In the genomic region with DNA sequence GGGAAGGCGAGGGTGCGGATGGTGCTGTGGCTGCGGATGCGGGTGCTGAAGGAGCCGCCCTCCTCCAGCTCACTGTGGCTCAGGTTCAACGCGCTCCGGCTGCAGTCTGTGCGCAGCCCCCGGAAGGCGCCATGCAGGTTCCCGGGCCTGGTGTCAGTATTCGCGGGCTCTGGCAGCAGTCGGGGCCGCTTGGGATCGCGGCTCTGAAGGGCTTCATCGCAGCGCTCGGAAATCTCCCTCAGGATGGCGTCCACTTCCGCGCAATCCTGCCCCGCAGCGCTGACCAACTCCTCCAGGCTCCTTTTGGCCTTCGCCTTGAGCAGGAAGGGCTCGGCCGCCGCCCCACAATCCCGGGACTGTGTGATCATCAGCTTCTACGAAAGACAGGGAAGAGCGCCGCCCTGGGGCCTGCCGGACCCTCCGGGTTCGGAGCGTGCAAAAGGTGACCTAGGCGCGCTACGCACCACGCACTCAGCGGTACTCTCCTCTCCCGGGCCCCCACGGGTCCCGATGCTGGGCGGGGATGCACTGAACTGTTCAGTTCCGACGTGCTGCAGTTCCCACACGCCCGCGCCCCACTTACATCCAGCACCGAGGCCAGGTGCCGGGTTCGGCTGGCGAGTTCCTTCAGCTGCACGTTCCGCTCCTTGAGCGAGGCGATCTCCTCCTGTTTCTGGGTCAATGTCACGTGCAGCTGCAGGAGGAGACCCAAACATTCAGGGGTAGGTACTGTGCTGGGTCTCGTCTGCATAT, we compare ENCODE assay signal across 9 cellular contexts. TPM values are rescaled to one million over a fixed set of nuclear protein-coding genes. Genes with fewer than 3 reads are reported as not detected.
DNase-seq lines count a peak whose midpoint lies in the region; ATAC-seq and TF ChIP-seq lines count a peak whose summit lies in the region.
"Had no signal": no experiment of that assay in that cellular context is flagged by ENCODE, and none has a peak within 500 bp of the region (broad histone marks: within the 10 kb centered on the region; RNA-seq: fewer than 3 reads in every experiment).

No MANE protein-coding gene starts in this region.

- H3K27ac ChIP-seq in GM23338 (ENCODE audit: low read depth) (no peak overlapping the region), iPS DF 6.9 (ENCODE audit: low read length) (no peak overlapping the region), sigmoid colon (no peak overlapping the region)
- H3K27ac ChIP-seq: SJSA1 had no signal

- H3K4me1 ChIP-seq in GM23338 (ENCODE audit: insufficient read depth) = peaks cover 21% of the 10 kb centered on the region
- peaks cover 3% of the 10 kb centered on the region; the same call in 1 of the 2 replicates for H3K4me1 ChIP-seq in iPS DF 6.9 (ENCODE audit: control insufficient read depth, insufficient read depth, low read length)
- peaks cover 0 to 14% (median 11%) of the 10 kb centered on the region in 4 donors for H3K4me1 ChIP-seq in sigmoid colon
- H3K4me1 ChIP-seq: SJSA1 had no signal

- no CpG with 5 or more reads among the region's 62 CpGs for WGBS in iPS DF 6.9 (ENCODE audit: insufficient coverage, insufficient read length)
- 3 to 4% methylated on average over 62 of the region's 62 CpGs for WGBS in sigmoid colon, 2 donors

- H3K4me1 Mint-ChIP-seq in GM23338 = peaks cover 42% of the 10 kb centered on the region
- H3K4me1 Mint-ChIP-seq in activated T-cell treated with anti-CD3 and anti-CD28 coated beads, Interleukin-2, amount 50 U/mL, for 72 hours (ENCODE audit: low read depth) = peaks cover 36% of the 10 kb centered on the region

- H3K9me3 ChIP-seq in iPS DF 6.9 (ENCODE audit: control insufficient read depth, insufficient read depth, low read length) (no peaks in the 10 kb centered on the region), sigmoid colon (no peaks in the 10 kb centered on the region)
- H3K9me3 ChIP-seq: SJSA1 had no signal

- H3K79me2 ChIP-seq in GM23338 (replicated peaks; ENCODE audit: insufficient read depth) = no peaks in the 10 kb centered on the region

- intact Hi-C loops in sigmoid colon (cut with DNase I) = no loop called here

- TF ChIP-seq EP300 in sigmoid colon (IDR thresholded peaks at IDR 0.05) = no peak

- peaks cover 22% of the 10 kb centered on the region for H4K20me1 ChIP-seq in GM23338 (replicated peaks; ENCODE audit: insufficient read depth)

- H3K27ac Mint-ChIP-seq in GM23338 = no peak overlapping the region
- no peak overlapping the region for H3K27ac Mint-ChIP-seq in activated T-cell treated with anti-CD3 and anti-CD28 coated beads, Interleukin-2, amount 50 U/mL, for 72 hours

- peak overlapping the region; percentile 82 for H3K4me2 ChIP-seq in GM23338

- H3K36me3 ChIP-seq in GM23338 (ENCODE audit: insufficient read depth) (no peaks in the 10 kb centered on the region), iPS DF 6.9 (ENCODE audit: control insufficient read depth, insufficient read depth, low read length) (no peaks in the 10 kb centered on the region), sigmoid colon (no peaks in the 10 kb centered on the region)
- H3K36me3 ChIP-seq: SJSA1 had no signal

- H3K27me3 ChIP-seq in GM23338 (ENCODE audit: insufficient read depth) (peaks cover 78% of the 10 kb centered on the region), iPS DF 6.9 (ENCODE audit: control insufficient read depth, insufficient read depth, low read length) (peaks cover 51% of the 10 kb centered on the region), sigmoid colon (peaks cover 58 to 81% (median 59%) of the 10 kb centered on the region in 3 donors)
- H3K27me3 ChIP-seq: SJSA1 had no signal

- peak overlapping the region; percentile 97 for H2AFZ ChIP-seq in GM23338

- no peaks in the 10 kb centered on the region for H3K9me2 ChIP-seq in GM23338 (ENCODE audit: insufficient read depth)

- peaks cover 2% of the 10 kb centered on the region; the same call in 1 of the 3 replicates for H3K9me3 Mint-ChIP-seq in GM23338
- no peaks in the 10 kb centered on the region for H3K9me3 Mint-ChIP-seq in activated T-cell treated with anti-CD3 and anti-CD28 coated beads, Interleukin-2, amount 50 U/mL, for 72 hours

- peak; percentile 83 for DNase-seq in GM23338 (ENCODE audit: low spot score)
- peak in 1 of 2 donors; percentile 15 for DNase-seq in activated T-cell treated with anti-CD3 and anti-CD28 coated beads, Interleukin-2, amount 50 U/mL, for 72 hours
- no peak for DNase-seq in iPS DF 6.9 (ENCODE audit: low read depth, low spot score)
- no peak for DNase-seq in sigmoid colon
- no peak for DNase-seq in NK-92 (lab: John Stamatoyannopoulos, UW; ENCODE audit: unreplicated experiment)
- no peak for DNase-seq in NCI-H1092 treated with DMSO at 0.1 percent for 48 hours (lab: John Stamatoyannopoulos, UW)
- no peak for DNase-seq in GM10248 (ENCODE audit: extremely low spot score)

- CTCF ChIA-PET in GM10248 (lab: Yijun Ruan, JAX) = no interaction called here

- no peak for TF ChIP-seq POLR2A in sigmoid colon (IDR thresholded peaks at IDR 0.05)

- ATAC-seq in GM23338 = peak; percentile 83
- ATAC-seq in activated T-cell treated with anti-CD3 and anti-CD28 coated beads, Interleukin-2, amount 50 U/mL, for 72 hours (replicated peaks in 1 of 2) = peak; percentile 51 to 59
- no peak for ATAC-seq in GM21447 (IDR thresholded peaks at IDR 0.05; ENCODE audit: unreplicated experiment)

- peak overlapping the region; percentile 84 for H3K4me3 Mint-ChIP-seq in GM23338
- H3K4me3 Mint-ChIP-seq in activated T-cell treated with anti-CD3 and anti-CD28 coated beads, Interleukin-2, amount 50 U/mL, for 72 hours = peak overlapping the region; percentile 87 to 89

- H3F3A ChIP-seq in GM23338 (replicated peaks; ENCODE audit: low read depth) = peaks cover 8% of the 10 kb centered on the region; the same call in 1 of the 2 replicates

- TF ChIP-seq CTCF in GM23338 (conservative IDR thresholded peaks at IDR 0.05; ENCODE audit: low read depth in 2 of 2) = peak; percentile 42 to 52
- TF ChIP-seq CTCF in sigmoid colon (IDR thresholded peaks at IDR 0.05) = no peak
- TF ChIP-seq CTCF in GM10248 (IDR thresholded peaks at IDR 0.05; ENCODE audit: control extremely low read depth, extremely low read depth, low read depth, missing control alignments) = no peak

- no peaks in the 10 kb centered on the region for H3K36me3 Mint-ChIP-seq in GM23338 (ENCODE audit: low read depth)
- H3K36me3 Mint-ChIP-seq in activated T-cell treated with anti-CD3 and anti-CD28 coated beads, Interleukin-2, amount 50 U/mL, for 72 hours (ENCODE audit: insufficient read depth in 2 of 2) = peaks cover 0 to 2% of the 10 kb centered on the region in 2 donors

- peaks cover 72% of the 10 kb centered on the region for H3K27me3 Mint-ChIP-seq in GM23338 (ENCODE audit: insufficient read depth, low read depth, poor library complexity)
- H3K27me3 Mint-ChIP-seq in activated T-cell treated with anti-CD3 and anti-CD28 coated beads, Interleukin-2, amount 50 U/mL, for 72 hours (ENCODE audit: low read depth) = peaks cover 84% of the 10 kb centered on the region

- peak overlapping the region; percentile 71 for H3K4me3 ChIP-seq in GM23338
- H3K4me3 ChIP-seq in iPS DF 6.9 (ENCODE audit: low read length) = peak overlapping the region; percentile 25; the same call in 1 of the 2 replicates
- peak overlapping the region in 3 of 4 donors; percentile 10 to 21 (median 21) for H3K4me3 ChIP-seq in sigmoid colon
- H3K4me3 ChIP-seq: SJSA1 had no signal

- POLR2A ChIA-PET in GM10248 (lab: Yijun Ruan, JAX) = no interaction called here

TF ChIP-seq in GM23338, 12 proteins besides CTCF, POLR2A, EP300 and RAD21 (continues in another document):
- TF ChIP-seq ZNF331 (CRISPR knock-in tag; IDR thresholded peaks at IDR 0.05; ENCODE audit: low read depth) = no peak
- no peak for TF ChIP-seq ZNF114 (CRISPR knock-in tag; IDR thresholded peaks at IDR 0.05)
- no peak; the same call in 1 of the 2 replicates for TF ChIP-seq CREB1 (CRISPR knock-in tag; IDR thresholded peaks at IDR 0.05; ENCODE audit: low read depth)
- TF ChIP-seq REST (IDR thresholded peaks at IDR 0.05; ENCODE audit: unreplicated experiment) = no peak

RNA-seq across cellular contexts. Expression of gene MCIDAS, which starts 6.5 kb away (rescaled TPM):
- 0.12 TPM in 1 of 2 replicates, not detected in the other for total RNA-seq in GM23338 (2014; rRNA removed; shearing (Covaris generic))
- polyA plus RNA-seq in GM23338 (2016; fragmentation: Nextera tagmentation; extraction: Ambion mirVana) = not detected in 2 replicates
- total RNA-seq in activated T-cell treated with anti-CD3 and anti-CD28 coated beads, Interleukin-2, amount 50 U/mL, for 72 hours = under 1 TPM in 1 of 2 donors, not detected in 1; 0.48 TPM
- total RNA-seq in sigmoid colon = not detected
- 1 to 10 TPM in 1 of 3 donors, under 1 TPM in 1, not detected in 1; 0.15 to 3.6 TPM for polyA plus RNA-seq in sigmoid colon

RNA-seq across cellular contexts. Expression of gene CCNO, which starts 12.8 kb away (rescaled TPM):
- not detected in 2 replicates for total RNA-seq in GM23338 (2014; rRNA removed; shearing (Covaris generic))
- polyA plus RNA-seq in GM23338 (2016; fragmentation: Nextera tagmentation; extraction: Ambion mirVana) (0.21 TPM in 1 of 2 replicates, not detected in the other), sigmoid colon (1 to 10 TPM in 1 of 3 donors, not detected in 2; 2.0 TPM)
- under 1 TPM in 1 of 2 donors, not detected in 1; 0.19 TPM for total RNA-seq in activated T-cell treated with anti-CD3 and anti-CD28 coated beads, Interleukin-2, amount 50 U/mL, for 72 hours
- not detected for total RNA-seq in sigmoid colon

RNA-seq across cellular contexts. Expression of gene CDC20B, which starts 47.6 kb away (rescaled TPM):
- total RNA-seq in GM23338 (2014; rRNA removed; shearing (Covaris generic)) = not detected in 2 replicates
- not detected in 2 replicates for polyA plus RNA-seq in GM23338 (2016; fragmentation: Nextera tagmentation; extraction: Ambion mirVana)
- total RNA-seq in activated T-cell treated with anti-CD3 and anti-CD28 coated beads, Interleukin-2, amount 50 U/mL, for 72 hours = under 1 TPM; 0.07 to 0.10 TPM
- total RNA-seq in sigmoid colon = not detected
- polyA plus RNA-seq in sigmoid colon = not detected
- total RNA-seq: SJSA1 had no signal

Comparison
In these comparisons a context has a peak if more than half of its experiments do, and no peak if none do; other contexts are left out.
1. H3K4me3 ChIP-seq: peak in every context shown above with its lines; median percentile 71 in GM23338; 25 in iPS DF 6.9; 21 in sigmoid colon.
2. CTCF ChIP-seq: peak in GM23338 (2 of 2); none in sigmoid colon (0 of 4) and GM10248 (single experiment).